Comparison of ENCODE assay signal across 26 cellular contexts in genomic region chr10:117686606-117687005, GRCh38.
"Had no signal": no experiment of that assay in that cellular context is flagged by ENCODE, and none has a peak within 500 bp of the region (broad histone marks: within the 10 kb centered on the region; RNA-seq: fewer than 3 reads in every experiment).

No MANE protein-coding gene starts in this region.

- ATAC-seq: left cardiac atrium; left ventricle myocardium superior; pancreas; psoas muscle; stimulated activated memory B cell treated with anti-CD40 and anti-IgM and Interleukin-4, amounts not matched to agents 10 μg/mL and 1 μg/mL and 100 μg/mL, for 72 hours; stimulated activated naive CD8-positive, alpha-beta T cell treated with anti-CD3 and anti-CD28 coated beads, Interleukin-15, amount 100 ng/mL, for 72 hours had no signal

- DNase-seq: activated CD4-positive, alpha-beta memory T cell treated with anti-CD3 and anti-CD28 coated beads, Interleukin-2, amount 10 ng/mL, durations not matched to agents 7 days and 5 days; activated CD4-positive, alpha-beta T cell treated with anti-CD3 and anti-CD28 coated beads for 1 hour; activated CD4-positive, alpha-beta T cell treated with anti-CD3 and anti-CD28 coated beads, Interleukin-2, amount 10 ng/mL, durations not matched to agents 7 days and 5 days; activated CD8-positive, alpha-beta memory T cell treated with anti-CD3 and anti-CD28 coated beads, Interleukin-2, amount 50 U/mL, for 48 hours; activated gamma-delta T cell; activated naive CD4-positive, alpha-beta T cell treated with anti-CD3 and anti-CD28 coated beads, Interleukin-2, amount 10 ng/mL, durations not matched to agents 7 days and 5 days; activated T-cell treated with anti-CD3 and anti-CD28 coated beads, Interleukin-2, amount 50 U/mL, for 24 hours; effector CD8-positive, alpha-beta T cell; left cardiac atrium; left ventricle myocardium superior; naive B cell; nucleus accumbens; pancreas; psoas muscle; sigmoid colon; stimulated activated CD4-positive, alpha-beta T cell treated with anti-CD3 and anti-CD28 coated beads, Interleukin-1b, Interleukin-23, amount 100 ng/mL, for 48 hours; stimulated activated CD4-positive, alpha-beta T cell treated with anti-CD3 and anti-CD28 coated beads, Interleukin-4, amount 100 ng/mL, for 4 hours; stimulated activated CD8-positive, alpha-beta memory T cell treated with anti-CD3 and anti-CD28 coated beads, Interleukin-4, amount 100 ng/mL, for 48 hours; stimulated activated naive CD8-positive, alpha-beta T cell treated with anti-CD3 and anti-CD28 coated beads, Interleukin-15, amount 100 ng/mL, for 72 hours; substantia nigra; T1000; tibial artery had no signal

- H3K27ac ChIP-seq: pancreas, psoas muscle, sigmoid colon, tibial artery had no signal

- H3K4me3 ChIP-seq: pancreas, psoas muscle, sigmoid colon, smooth muscle cell, tibial artery had no signal

- H3K36me3 ChIP-seq: pancreas, sigmoid colon, tibial artery had no signal

- H3K9me3 ChIP-seq: pancreas, psoas muscle, sigmoid colon, tibial artery had no signal

- H3K4me1 ChIP-seq: pancreas, psoas muscle, sigmoid colon had no signal

- H3K4me3 Mint-ChIP-seq: activated CD4-positive, alpha-beta memory T cell treated with anti-CD3 and anti-CD28 coated beads, Interleukin-2, amount 10 ng/mL, durations not matched to agents 7 days and 5 days; activated CD4-positive, alpha-beta T cell treated with anti-CD3 and anti-CD28 coated beads, Interleukin-2, amount 10 ng/mL, durations not matched to agents 7 days and 5 days; activated naive CD4-positive, alpha-beta T cell treated with anti-CD3 and anti-CD28 coated beads, Interleukin-2, amount 10 ng/mL, durations not matched to agents 7 days and 5 days; activated T-cell treated with anti-CD3 and anti-CD28 coated beads, Interleukin-2, amount 50 U/mL, for 24 hours; mesothelial cell of epicardium; naive B cell; stimulated activated memory B cell treated with anti-CD40 and anti-IgM and Interleukin-4, amounts not matched to agents 10 μg/mL and 1 μg/mL and 100 μg/mL, for 72 hours; stimulated activated naive CD8-positive, alpha-beta T cell treated with anti-CD3 and anti-CD28 coated beads, Interleukin-15, amount 100 ng/mL, for 72 hours; T-helper 1 cell treated with Interleukin-12 subunit alpha and Interleukin-12 subunit beta and Interleukin-4 antibody, amounts not matched to agents 30 μg/mL and 1 μg/mL, for 36 hours had no signal

- H3K36me3 Mint-ChIP-seq: activated naive CD4-positive, alpha-beta T cell treated with anti-CD3 and anti-CD28 coated beads, Interleukin-2, amount 10 ng/mL, durations not matched to agents 7 days and 5 days; mesothelial cell of epicardium; naive B cell; stimulated activated memory B cell treated with anti-CD40 and anti-IgM and Interleukin-4, amounts not matched to agents 10 μg/mL and 1 μg/mL and 100 μg/mL, for 72 hours had no signal

- H3K4me1 Mint-ChIP-seq: activated CD4-positive, alpha-beta memory T cell treated with anti-CD3 and anti-CD28 coated beads, Interleukin-2, amount 10 ng/mL, durations not matched to agents 7 days and 5 days; activated CD4-positive, alpha-beta T cell treated with anti-CD3 and anti-CD28 coated beads, Interleukin-2, amount 10 ng/mL, durations not matched to agents 7 days and 5 days; activated naive CD4-positive, alpha-beta T cell treated with anti-CD3 and anti-CD28 coated beads, Interleukin-2, amount 10 ng/mL, durations not matched to agents 7 days and 5 days; naive B cell; stimulated activated memory B cell treated with anti-CD40 and anti-IgM and Interleukin-4, amounts not matched to agents 10 μg/mL and 1 μg/mL and 100 μg/mL, for 72 hours; stimulated activated naive CD8-positive, alpha-beta T cell treated with anti-CD3 and anti-CD28 coated beads, Interleukin-15, amount 100 ng/mL, for 72 hours had no signal

- H3K9me3 Mint-ChIP-seq: activated CD4-positive, alpha-beta memory T cell treated with anti-CD3 and anti-CD28 coated beads, Interleukin-2, amount 10 ng/mL, durations not matched to agents 7 days and 5 days; activated CD4-positive, alpha-beta T cell treated with anti-CD3 and anti-CD28 coated beads, Interleukin-2, amount 10 ng/mL, durations not matched to agents 7 days and 5 days; activated naive CD4-positive, alpha-beta T cell treated with anti-CD3 and anti-CD28 coated beads, Interleukin-2, amount 10 ng/mL, durations not matched to agents 7 days and 5 days; activated T-cell treated with anti-CD3 and anti-CD28 coated beads, Interleukin-2, amount 50 U/mL, for 24 hours; mesothelial cell of epicardium; stimulated activated memory B cell treated with anti-CD40 and anti-IgM and Interleukin-4, amounts not matched to agents 10 μg/mL and 1 μg/mL and 100 μg/mL, for 72 hours; stimulated activated naive CD8-positive, alpha-beta T cell treated with anti-CD3 and anti-CD28 coated beads, Interleukin-15, amount 100 ng/mL, for 72 hours; T-helper 1 cell treated with Interleukin-12 subunit alpha and Interleukin-12 subunit beta and Interleukin-4 antibody, amounts not matched to agents 30 μg/mL and 1 μg/mL, for 36 hours had no signal

- H3K27me3 ChIP-seq: pancreas had no signal

- H3K27me3 Mint-ChIP-seq: activated CD4-positive, alpha-beta memory T cell treated with anti-CD3 and anti-CD28 coated beads, Interleukin-2, amount 10 ng/mL, durations not matched to agents 7 days and 5 days had no signal

- H3K27ac Mint-ChIP-seq: activated CD4-positive, alpha-beta memory T cell treated with anti-CD3 and anti-CD28 coated beads, Interleukin-2, amount 10 ng/mL, durations not matched to agents 7 days and 5 days; activated CD4-positive, alpha-beta T cell treated with anti-CD3 and anti-CD28 coated beads, Interleukin-2, amount 10 ng/mL, durations not matched to agents 7 days and 5 days; activated naive CD4-positive, alpha-beta T cell treated with anti-CD3 and anti-CD28 coated beads, Interleukin-2, amount 10 ng/mL, durations not matched to agents 7 days and 5 days; activated T-cell treated with anti-CD3 and anti-CD28 coated beads, Interleukin-2, amount 50 U/mL, for 24 hours; mesothelial cell of epicardium; naive B cell; stimulated activated memory B cell treated with anti-CD40 and anti-IgM and Interleukin-4, amounts not matched to agents 10 μg/mL and 1 μg/mL and 100 μg/mL, for 72 hours; stimulated activated naive CD8-positive, alpha-beta T cell treated with anti-CD3 and anti-CD28 coated beads, Interleukin-15, amount 100 ng/mL, for 72 hours; T-helper 1 cell treated with Interleukin-12 subunit alpha and Interleukin-12 subunit beta and Interleukin-4 antibody, amounts not matched to agents 30 μg/mL and 1 μg/mL, for 36 hours had no signal
